Comparison of ENCODE assay signal across 29 cellular contexts in the genomic region with DNA sequence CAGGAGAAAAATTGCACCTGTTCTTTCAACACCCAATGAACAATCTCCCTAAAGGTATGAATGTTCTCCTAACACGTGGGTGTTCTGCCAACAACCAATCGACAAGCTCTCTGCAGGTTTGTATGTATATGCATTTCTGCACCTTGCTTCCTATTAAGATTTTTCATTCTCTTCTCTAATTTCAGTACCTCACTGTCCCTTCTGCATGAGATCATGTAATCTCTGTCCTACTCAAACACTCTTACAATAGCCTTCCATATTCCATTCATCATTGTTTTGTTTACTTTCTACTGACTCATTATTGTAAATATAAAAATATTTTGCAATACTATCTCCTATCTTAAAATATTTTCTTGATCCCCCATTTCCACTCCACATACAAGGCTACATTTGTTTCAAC.
"Had no signal": no experiment of that assay in that cellular context is flagged by ENCODE, and none has a peak within 500 bp of the region (broad histone marks: within the 10 kb centered on the region; RNA-seq: fewer than 3 reads in every experiment).

No MANE protein-coding gene starts in this region.

- H3K27ac ChIP-seq: ascending aorta, breast epithelium, coronary artery, dorsolateral prefrontal cortex, esophagus muscularis mucosa, foreskin keratinocyte, gastrocnemius medialis, heart left ventricle, VCaP had no signal

- DNase-seq: activated CD4-positive, alpha-beta memory T cell treated with anti-CD3 and anti-CD28 coated beads, Interleukin-2, amount 10 ng/mL, durations not matched to agents 7 days and 5 days; activated CD4-positive, alpha-beta T cell treated with anti-CD3 and anti-CD28 coated beads for 1 hour; activated CD4-positive, alpha-beta T cell treated with anti-CD3 and anti-CD28 coated beads for 4 hours; activated CD4-positive, alpha-beta T cell treated with anti-CD3 and anti-CD28 coated beads, Interleukin-2, amount 10 ng/mL, durations not matched to agents 7 days and 5 days; activated CD4-positive, alpha-beta T cell treated with anti-CD3 and anti-CD28 coated beads, Interleukin-2, amount 50 U/mL, for 4 hours; activated CD8-positive, alpha-beta memory T cell treated with anti-CD3 and anti-CD28 coated beads, Interleukin-2, amount 50 U/mL, for 48 hours; activated gamma-delta T cell; activated naive CD4-positive, alpha-beta T cell; activated naive CD4-positive, alpha-beta T cell treated with anti-CD3 and anti-CD28 coated beads, Interleukin-2, amount 10 ng/mL, durations not matched to agents 7 days and 5 days; activated naive CD8-positive, alpha-beta T cell treated with anti-CD3 and anti-CD28 coated beads, Interleukin-2, amount 10 ng/mL, durations not matched to agents 7 days and 5 days; activated T-cell treated with anti-CD3 and anti-CD28 coated beads for 4 hours; activated T-cell treated with anti-CD3 and anti-CD28 coated beads, Interleukin-2, amount 50 U/mL, for 24 hours; activated T-cell treated with anti-CD3 and anti-CD28 coated beads, Interleukin-2, amount 50 U/mL, for 72 hours; dorsolateral prefrontal cortex; effector memory CD4-positive, alpha-beta T cell; endodermal cell; erythroblast; foreskin keratinocyte; gastrocnemius medialis; glutamatergic neuron; heart left ventricle; T-helper 2 cell had no signal

- H3K4me1 ChIP-seq: ascending aorta, breast epithelium, esophagus muscularis mucosa, foreskin keratinocyte, gastrocnemius medialis, heart left ventricle had no signal

- H3K9me3 ChIP-seq: ascending aorta, breast epithelium, esophagus muscularis mucosa, gastrocnemius medialis, heart left ventricle had no signal

- ATAC-seq: activated naive CD4-positive, alpha-beta T cell treated with anti-CD3 and anti-CD28 coated beads, Interleukin-2, amount 50 U/mL, for 72 hours; activated T-cell treated with anti-CD3 and anti-CD28 coated beads, Interleukin-2, amount 50 U/mL, for 72 hours; foreskin keratinocyte; gastrocnemius medialis; heart left ventricle; WTC11 had no signal

- H3K36me3 ChIP-seq: ascending aorta, breast epithelium, esophagus muscularis mucosa, gastrocnemius medialis, heart left ventricle had no signal

- H3K27me3 ChIP-seq: ascending aorta, breast epithelium, dorsolateral prefrontal cortex, esophagus muscularis mucosa, foreskin keratinocyte, gastrocnemius medialis had no signal

- H3K4me3 ChIP-seq: ascending aorta, breast epithelium, coronary artery, dorsolateral prefrontal cortex, esophagus muscularis mucosa, gastrocnemius medialis, heart left ventricle had no signal
